ENCODE assay signal across 35 cellular contexts in genomic region chr4:172957216-172957615, GRCh38.
"Had no signal": no experiment of that assay in that cellular context is flagged by ENCODE, and none has a peak within 500 bp of the region (broad histone marks: within the 10 kb centered on the region; RNA-seq: fewer than 3 reads in every experiment).

No MANE protein-coding gene starts in this region.

- H3K36me3 ChIP-seq: MG63 had no signal

- DNase-seq: Karpas-422, Kasumi-1, MG63, MM.1S, MV-4-11, NCI-H1048, NCI-H1092, NCI-H1092 treated with DMSO at 0.1 percent for 48 hours, NCI-H1105, NCI-H1105 treated with DMSO at 0.1 percent for 48 hours, NCI-H1417, NCI-H1417 treated with DMSO at 0.1 percent for 48 hours, NCI-H1436, NCI-H1436 treated with DMSO at 0.1 percent for 48 hours, NCI-H146, NCI-H1694, NCI-H1694 treated with DMSO at 0.1 percent for 48 hours, NCI-H187, NCI-H187 treated with DMSO at 0.1 percent for 48 hours, NCI-H1930, NCI-H2029, NCI-H2029 treated with DMSO at 0.1 percent for 48 hours, NCI-H2081, NCI-H2081 treated with DMSO at 0.1 percent for 48 hours, NCI-H2107, NCI-H2171, NCI-H2171 treated with DMSO at 0.1 percent for 48 hours, NCI-H2227 treated with DMSO at 0.1 percent for 48 hours, NCI-H226, NCI-H345, NCI-H446, NCI-H446 treated with DMSO at 0.1 percent for 48 hours, NCI-H510A, NCI-H510A treated with DMSO at 0.1 percent for 48 hours, NCI-H524 had no signal

- H3K4me3 ChIP-seq: MG63 had no signal

- H3K9me3 ChIP-seq: MG63 had no signal
